In genomic region chr18:5463390-5463789, GRCh38 we compare ENCODE assay signal across 13 cellular contexts.
DNase-seq lines count a peak whose midpoint lies in the region; ATAC-seq, FAIRE-seq and TF ChIP-seq lines count a peak whose summit lies in the region.
"Had no signal": no experiment of that assay in that cellular context is flagged by ENCODE, and none has a peak within 500 bp of the region (broad histone marks: within the 10 kb centered on the region; RNA-seq: fewer than 3 reads in every experiment).

No MANE protein-coding gene starts in this region.

- intact Hi-C loops in left ventricle myocardium inferior (cut with micrococcal nuclease) = no loop called here

- DNase-seq in H4 (ENCODE audit: low spot score) = peak; percentile 68
- DNase-seq in adipocyte (ENCODE audit: low read depth) = no peak
- DNase-seq in left ventricle myocardium inferior = peak; percentile 54
- no peak for DNase-seq in HuH-7 (ENCODE audit: low spot score)
- no peak for DNase-seq in GM12892 (ENCODE audit: insufficient read length)
- no peak for DNase-seq in HCEC 1CT
- DNase-seq: activated CD4-positive, alpha-beta T cell treated with anti-CD3 and anti-CD28 coated beads for 1 hour; activated naive CD4-positive, alpha-beta T cell treated with anti-CD3 and anti-CD28 coated beads, Interleukin-2, amount 50 U/mL, for 16 hours; DND-41; stimulated activated CD4-positive, alpha-beta T cell treated with anti-CD3 and anti-CD28 coated beads, Interleukin-4, amount 100 ng/mL, for 4 hours had no signal

- no peak for ATAC-seq in HG02840 (IDR thresholded peaks at IDR 0.05; ENCODE audit: low FRiP score, unreplicated experiment)
- ATAC-seq: esophagus mucosa had no signal

- TF ChIP-seq POLR2A in GM12892 (IDR thresholded peaks at IDR 0.05; ENCODE audit: low read depth, low read length) = no peak

- H3K36me3 ChIP-seq in adipocyte (ENCODE audit: control insufficient read depth, insufficient read depth, low read length, severe bottlenecking) = no peaks in the 10 kb centered on the region
- H3K36me3 ChIP-seq in left ventricle myocardium inferior = no peaks in the 10 kb centered on the region
- no peaks in the 10 kb centered on the region for H3K36me3 ChIP-seq in skeletal muscle tissue (ENCODE audit: control insufficient read depth in 3 of 3, insufficient read depth in 3 of 3, low read length in 3 of 3)

- H3K4me1 ChIP-seq in adipocyte (ENCODE audit: control insufficient read depth, insufficient read depth, low read length) (peaks cover 50% of the 10 kb centered on the region), left ventricle myocardium inferior (peaks cover 4% of the 10 kb centered on the region), skeletal muscle tissue (ENCODE audit: control insufficient read depth in 3 of 3, insufficient read depth in 3 of 3, low read length in 3 of 3) (peaks cover 0 to 10% (median 4%) of the 10 kb centered on the region in 3 donors)

- FAIRE-seq in GM12892 (lab: Jason Lieb, UNC) = no peak

- H3K27ac ChIP-seq in left ventricle myocardium inferior (replicated peaks) (no peak overlapping the region), skeletal muscle tissue (ENCODE audit: low read depth, low read length) (peak overlapping the region; percentile 33)

- H3K9ac ChIP-seq in adipocyte (ENCODE audit: low read length) = peak overlapping the region; percentile 2
- H3K9ac ChIP-seq in skeletal muscle tissue (ENCODE audit: low read depth in 1 of 3, low read length in 3 of 3) = no peak overlapping the region

- H3K27me3 ChIP-seq in adipocyte (replicated peaks; ENCODE audit: control insufficient read depth, insufficient read depth, low read length) (no peaks in the 10 kb centered on the region), left ventricle myocardium inferior (ENCODE audit: low read depth) (no peaks in the 10 kb centered on the region), skeletal muscle tissue (ENCODE audit: control insufficient read depth in 3 of 3, insufficient read depth in 3 of 3, low read length in 3 of 3) (no peaks in the 10 kb centered on the region)

- H3K9me3 ChIP-seq in adipocyte (ENCODE audit: control insufficient read depth, low read length) (no peaks in the 10 kb centered on the region), left ventricle myocardium inferior (replicated peaks) (no peaks in the 10 kb centered on the region), skeletal muscle tissue (ENCODE audit: control insufficient read depth in 3 of 3, low read length in 3 of 3) (no peaks in the 10 kb centered on the region)

- TF ChIP-seq CTCF in left ventricle myocardium inferior (IDR thresholded peaks at IDR 0.05; ENCODE audit: borderline replicate concordance) = no peak

- H3K4me3 ChIP-seq in adipocyte (ENCODE audit: low read length) (peak overlapping the region; percentile 48), left ventricle myocardium inferior (no peak overlapping the region), skeletal muscle tissue (ENCODE audit: low read length in 3 of 3) (peak overlapping the region in 1 of 3 donors; percentile 14)

Comparison
In these comparisons a context has a peak if more than half of its experiments do, and no peak if none do; other contexts are left out.
1. DNase-seq: peak in H4 (single experiment) and left ventricle myocardium inferior (single experiment); none in adipocyte (single experiment), HuH-7 (single experiment), GM12892 (single experiment) and HCEC 1CT (single experiment).